1 cellular context compared by ENCODE assay signal in genomic region chr1:13807213-13807612, GRCh38.
TF ChIP-seq lines count a peak whose summit lies in the region.

No MANE protein-coding gene starts in this region.

TF ChIP-seq in HepG2, 621 proteins besides CTCF, POLR2A, EP300 and RAD21 (continued from another document):
- TF ChIP-seq THRA (CRISPR knock-in tag; IDR thresholded peaks at IDR 0.05; ENCODE audit: borderline replicate concordance): no peak
- TF ChIP-seq ZNF646 (CRISPR knock-in tag; IDR thresholded peaks at IDR 0.05): no peak
- TF ChIP-seq SMAD1 (CRISPR knock-in tag; IDR thresholded peaks at IDR 0.05; ENCODE audit: borderline replicate concordance, low read depth): no peak
